Comparison of ENCODE assay signal across 8 cellular contexts in genomic region chr13:42377640-42378382, GRCh38.
A peak's percentile ranks its signal among the peaks of the same experiment; 100 is the strongest.
DNase-seq lines count a peak whose midpoint lies in the region; ATAC-seq and TF ChIP-seq lines count a peak whose summit lies in the region.

No MANE protein-coding gene starts in this region.

- peaks cover 48% of the 10 kb centered on the region for H3K4me1 Mint-ChIP-seq in activated T-cell treated with anti-CD3 and anti-CD28 coated beads, Interleukin-2, amount 50 U/mL, for 4 hours (ENCODE audit: low read depth)

- H3K27me3 Mint-ChIP-seq in activated T-cell treated with anti-CD3 and anti-CD28 coated beads, Interleukin-2, amount 50 U/mL, for 4 hours (ENCODE audit: low read depth): no peaks in the 10 kb centered on the region

- no peaks in the 10 kb centered on the region for H3K9me3 ChIP-seq in right atrium auricular region
- no peaks in the 10 kb centered on the region for H3K9me3 ChIP-seq in esophagus muscularis mucosa

- H3K36me3 Mint-ChIP-seq in activated T-cell treated with anti-CD3 and anti-CD28 coated beads, Interleukin-2, amount 50 U/mL, for 4 hours (ENCODE audit: insufficient read depth): no peaks in the 10 kb centered on the region

- peaks cover 8% of the 10 kb centered on the region for H3K9me3 Mint-ChIP-seq in activated T-cell treated with anti-CD3 and anti-CD28 coated beads, Interleukin-2, amount 50 U/mL, for 4 hours

- DNase-seq in GM12865 (ENCODE audit: low read depth): peak; percentile 98
- no peak for DNase-seq in activated T-cell treated with anti-CD3 and anti-CD28 coated beads, Interleukin-2, amount 50 U/mL, for 4 hours
- DNase-seq in activated gamma-delta T cell treated with Interleukin-2 at 50 U/mL for 16 hours: no peak
- no peak for DNase-seq in right atrium auricular region (ENCODE audit: low spot score)
- no peak for DNase-seq in esophagus muscularis mucosa (ENCODE audit: extremely low spot score)
- DNase-seq in NCI-H1092 (lab: John Stamatoyannopoulos, UW): no peak

- H3K36me3 ChIP-seq in right atrium auricular region (no peaks in the 10 kb centered on the region), esophagus muscularis mucosa (no peaks in the 10 kb centered on the region)

- no peaks in the 10 kb centered on the region for H3K27me3 ChIP-seq in right atrium auricular region
- no peaks in the 10 kb centered on the region for H3K27me3 ChIP-seq in esophagus muscularis mucosa

- intact Hi-C loops in esophagus muscularis mucosa (cut with DNase I): no loop called here

- TF ChIP-seq POLR2A in esophagus muscularis mucosa (IDR thresholded peaks at IDR 0.05; ENCODE audit: low read depth): no peak

- TF ChIP-seq CTCF in GM12865 (IDR thresholded peaks at IDR 0.05; ENCODE audit: insufficient read depth, low read depth, low read length, missing control alignments) (no peak), right atrium auricular region (IDR thresholded peaks at IDR 0.05) (no peak), esophagus muscularis mucosa (IDR thresholded peaks at IDR 0.05) (no peak)

- no peak for TF ChIP-seq EP300 in esophagus muscularis mucosa (IDR thresholded peaks at IDR 0.05)

- peak overlapping the region; percentile 37 for H3K4me3 Mint-ChIP-seq in activated T-cell treated with anti-CD3 and anti-CD28 coated beads, Interleukin-2, amount 50 U/mL, for 4 hours

- 32% methylated on average over 3 of the region's 4 CpGs for WGBS in esophagus muscularis mucosa

- ATAC-seq in GM21360 (IDR thresholded peaks at IDR 0.05; ENCODE audit: unreplicated experiment) (peak; percentile 77), HG03558 (IDR thresholded peaks at IDR 0.05; ENCODE audit: extremely low read depth, unreplicated experiment) (peak; percentile 72)
- peak; percentile 87 for ATAC-seq in activated T-cell treated with anti-CD3 and anti-CD28 coated beads, Interleukin-2, amount 50 U/mL, for 4 hours

- no peak overlapping the region for H3K27ac ChIP-seq in right atrium auricular region
- H3K27ac ChIP-seq in esophagus muscularis mucosa (replicated peaks in 1 of 4): no peak overlapping the region

- peak overlapping the region; percentile 0 for H3K4me3 ChIP-seq in GM12865 (ENCODE audit: low read depth, low read length)
- H3K4me3 ChIP-seq in right atrium auricular region: no peak overlapping the region
- no peak overlapping the region for H3K4me3 ChIP-seq in esophagus muscularis mucosa

- H3K4me1 ChIP-seq in right atrium auricular region (no peaks in the 10 kb centered on the region), esophagus muscularis mucosa (no peaks in the 10 kb centered on the region)
